In genomic region chrX:24027086-24027485, GRCh38 we compare ENCODE assay signal across 8 cellular contexts. TPM values are rescaled to one million over a fixed set of nuclear protein-coding genes. Genes with fewer than 3 reads are reported as not detected.
DNase-seq lines count a peak whose midpoint lies in the region; ATAC-seq and TF ChIP-seq lines count a peak whose summit lies in the region.

TSS of gene KLHL15 (minus strand) at chrX:24027186. CDS start at chrX:24006693, 20,493 bp downstream.

- DNase-seq in NCI-H460 (ENCODE audit: extremely low read depth, low read depth) (no peak), neural progenitor cell (ENCODE audit: low spot score) (no peak), LoVo (ENCODE audit: low spot score) (no peak), islet precursor cell (no peak), MV-4-11 (lab: John Stamatoyannopoulos, UW) (no peak)
- DNase-seq in effector memory CD4-positive, alpha-beta T cell, result no peak

- H3K4me3 ChIP-seq in BLaER1 treated with 17β-estradiol and CSF1 and Interleukin-3, amounts not matched to agents 10 nM and 100 nM, result peak within 1 kb of the TSS; percentile 57 to 94 (median 76)
- H3K4me3 ChIP-seq in effector memory CD4-positive, alpha-beta T cell (ENCODE audit: insufficient read depth, low read depth, low read length, poor library complexity, severe bottlenecking), result peak within 1 kb of the TSS; percentile 57
- peak within 1 kb of the TSS; percentile 97 for H3K4me3 ChIP-seq in neural progenitor cell

- H3K79me2 ChIP-seq in neural progenitor cell (ENCODE audit: low read depth), result peaks cover 30% of the 10 kb centered on the region

- peaks cover 3% of the 10 kb centered on the region for H3K27me3 Mint-ChIP-seq in neural progenitor cell (ENCODE audit: insufficient read depth, low read depth)

- H3K9ac ChIP-seq in BLaER1 treated with 17β-estradiol and CSF1 and Interleukin-3, amounts not matched to agents 10 nM and 100 nM, result peak within 1 kb of the TSS; percentile 82 to 97 (median 90)
- H3K9ac ChIP-seq in neural progenitor cell, result peak within 1 kb of the TSS; percentile 51

- H3K9me3 Mint-ChIP-seq in neural progenitor cell, result no peaks in the 10 kb centered on the region

- peak within 1 kb of the TSS; percentile 75 for H2AFZ ChIP-seq in neural progenitor cell (replicated peaks)

- H3K36me3 ChIP-seq in BLaER1 treated with 17β-estradiol and CSF1 and Interleukin-3, amounts not matched to agents 10 nM and 100 nM, result peaks cover 0 to 8% (median 0%) of the 10 kb centered on the region in 11 experiments; a peak in 6 of 22 replicates
- H3K36me3 ChIP-seq in effector memory CD4-positive, alpha-beta T cell (ENCODE audit: control insufficient read depth, insufficient read depth, low read length), result no peaks in the 10 kb centered on the region
- H3K36me3 ChIP-seq in neural progenitor cell, result no peaks in the 10 kb centered on the region

- H3K36me3 Mint-ChIP-seq in neural progenitor cell, result peaks cover 7% of the 10 kb centered on the region

- H3K27ac Mint-ChIP-seq in neural progenitor cell, result peak within 1 kb of the TSS; percentile 97

- H3K4me1 Mint-ChIP-seq in neural progenitor cell, result peaks cover 16% of the 10 kb centered on the region

- ATAC-seq in HG03565 (IDR thresholded peaks at IDR 0.05; ENCODE audit: unreplicated experiment), result no peak

- H3F3A ChIP-seq in neural progenitor cell (ENCODE audit: low read depth), result peaks cover 30% of the 10 kb centered on the region

- no peak for TF ChIP-seq CTCF in neural progenitor cell (IDR thresholded peaks at IDR 0.05)

- H3K27me3 ChIP-seq in BLaER1 treated with 17β-estradiol and CSF1 and Interleukin-3, amounts not matched to agents 10 nM and 100 nM, result peaks cover 0 to 53% (median 14%) of the 10 kb centered on the region in 11 experiments; a peak in 14 of 22 replicates
- H3K27me3 ChIP-seq in effector memory CD4-positive, alpha-beta T cell (replicated peaks; ENCODE audit: control insufficient read depth, insufficient read depth, low read length, poor library complexity, severe bottlenecking), result no peaks in the 10 kb centered on the region
- H3K27me3 ChIP-seq in neural progenitor cell, result peaks cover 41% of the 10 kb centered on the region

- H3K4me1 ChIP-seq in BLaER1 treated with 17β-estradiol and CSF1 and Interleukin-3, amounts not matched to agents 10 nM and 100 nM, result peaks cover 0 to 8% (median 0%) of the 10 kb centered on the region in 10 experiments; a peak in 3 of 20 replicates
- H3K4me1 ChIP-seq in effector memory CD4-positive, alpha-beta T cell (ENCODE audit: control insufficient read depth, insufficient read depth, low read length, poor library complexity, severe bottlenecking), result no peaks in the 10 kb centered on the region
- peaks cover 12% of the 10 kb centered on the region for H3K4me1 ChIP-seq in neural progenitor cell

- peak within 1 kb of the TSS; percentile 92 for H3K4me3 Mint-ChIP-seq in neural progenitor cell

- H4K20me1 ChIP-seq in BLaER1 treated with 17β-estradiol and CSF1 and Interleukin-3, amounts not matched to agents 10 nM and 100 nM, result peaks cover 0 to 24% (median 0%) of the 10 kb centered on the region in 11 experiments; a peak in 9 of 22 replicates
- peaks cover 21% of the 10 kb centered on the region for H4K20me1 ChIP-seq in neural progenitor cell (ENCODE audit: low read depth)

- H3K27ac ChIP-seq in BLaER1 treated with 17β-estradiol and CSF1 and Interleukin-3, amounts not matched to agents 10 nM and 100 nM, result peak within 1 kb of the TSS; percentile 84 to 96 (median 92)
- peak within 1 kb of the TSS; percentile 80 for H3K27ac ChIP-seq in effector memory CD4-positive, alpha-beta T cell (ENCODE audit: insufficient read depth, low read length, poor library complexity, severe bottlenecking)
- H3K27ac ChIP-seq in neural progenitor cell, result peak within 1 kb of the TSS; percentile 98

- H3K4me2 ChIP-seq in BLaER1 treated with 17β-estradiol and CSF1 and Interleukin-3, amounts not matched to agents 10 nM and 100 nM, result peak within 1 kb of the TSS; percentile 31 to 81 (median 64)
- H3K4me2 ChIP-seq in neural progenitor cell, result peak within 1 kb of the TSS; percentile 79

- H3K9me3 ChIP-seq in BLaER1 treated with 17β-estradiol and CSF1 and Interleukin-3, amounts not matched to agents 10 nM and 100 nM (replicated peaks in 1 of 11), result peaks cover 7 to 18% (median 11%) of the 10 kb centered on the region in 11 experiments; a peak in 16 of 22 replicates
- no peaks in the 10 kb centered on the region for H3K9me3 ChIP-seq in effector memory CD4-positive, alpha-beta T cell (ENCODE audit: control insufficient read depth, low read length)
- no peaks in the 10 kb centered on the region for H3K9me3 ChIP-seq in neural progenitor cell (ENCODE audit: low read depth)

RNA-seq across cellular contexts. Expression of gene KLHL15, which starts in this region (rescaled TPM):
- 18.1 and 19.3 TPM in 2 replicates for total RNA-seq in NCI-H460 (2014; rRNA removed; shearing (Covaris generic))
- polyA plus RNA-seq in NCI-H460 (2014; cell fraction: nucleus; rRNA removed), result 11.8 and 19.1 TPM in 2 replicates
- 31.3 and 46.9 TPM in 2 replicates for total RNA-seq in neural progenitor cell (ENCODE audit: low replicate concordance)
